8 cellular contexts compared by ENCODE assay signal in the genomic region with DNA sequence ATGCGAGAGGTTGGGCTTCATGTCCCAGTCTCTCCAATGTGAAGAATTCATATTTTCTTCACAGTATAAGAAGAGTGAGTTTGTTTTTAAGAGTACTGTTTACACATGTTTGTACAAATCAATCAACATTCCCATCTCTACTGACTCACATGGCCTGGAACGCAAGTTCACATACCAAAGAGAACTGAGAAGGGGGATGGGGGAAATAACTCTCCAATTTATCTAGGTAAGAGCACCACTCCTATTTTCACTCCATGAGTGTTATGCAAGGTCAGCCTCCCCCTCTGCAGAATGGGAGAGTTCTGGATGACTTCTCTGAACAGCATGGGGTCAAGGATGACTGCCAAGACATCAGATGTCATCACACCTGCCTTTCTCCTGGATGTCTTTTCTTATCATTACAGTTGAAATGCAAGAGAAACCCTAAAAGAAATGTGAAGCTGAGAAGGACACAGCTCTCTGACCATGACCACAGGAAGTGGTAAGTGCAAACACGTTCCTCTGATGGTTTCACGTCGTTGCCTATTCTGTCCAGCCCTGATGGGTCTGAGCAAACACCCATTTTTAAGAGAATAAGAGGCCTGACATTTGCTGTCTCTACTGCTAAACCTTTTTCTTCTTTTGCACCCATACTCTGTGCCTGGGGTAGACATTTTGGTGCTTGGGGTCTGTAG.
DNase-seq lines count a peak whose midpoint lies in the region; ATAC-seq and TF ChIP-seq lines count a peak whose summit lies in the region.
"Had no signal": no experiment of that assay in that cellular context is flagged by ENCODE, and none has a peak within 500 bp of the region (broad histone marks: within the 10 kb centered on the region; RNA-seq: fewer than 3 reads in every experiment).

No MANE protein-coding gene starts in this region.

- no peaks in the 10 kb centered on the region for H3K27me3 ChIP-seq in body of pancreas

- H3K27ac Mint-ChIP-seq in type B pancreatic cell: peak overlapping the region; percentile 70
- H3K27ac Mint-ChIP-seq: activated B cell treated with CpG ODN at 0.5 μM for 24 hours had no signal

- peaks cover 60% of the 10 kb centered on the region for H3K4me1 ChIP-seq in body of pancreas

- DNase-seq in body of pancreas (peak in 1 of 4 donors; percentile 22), type B pancreatic cell (ENCODE audit: extremely low spot score, unreplicated experiment) (no peak), AG08395 (ENCODE audit: low spot score) (no peak)
- no peak for DNase-seq in activated effector memory CD4-positive, alpha-beta T cell treated with Interleukin-2 at 50 U/mL for 16 hours
- DNase-seq in stimulated activated naive CD4-positive, alpha-beta T cell treated with Interleukin-2 at 50 U/mL for 16 hours (lab: John Stamatoyannopoulos, UW): no peak
- DNase-seq: activated B cell treated with CpG ODN at 0.5 μM for 24 hours had no signal

- ATAC-seq in GM19397 (IDR thresholded peaks at IDR 0.05; ENCODE audit: unreplicated experiment) (peak; percentile 62), HG03108 (IDR thresholded peaks at IDR 0.05; ENCODE audit: unreplicated experiment) (peak; percentile 70), body of pancreas (peak; percentile 74)

- TF ChIP-seq POLR2A in body of pancreas (IDR thresholded peaks at IDR 0.05): no peak

- H3K36me3 ChIP-seq in body of pancreas (replicated peaks in 1 of 2; ENCODE audit: insufficient read depth in 1 of 2, low read depth in 2 of 2): no peaks in the 10 kb centered on the region

- no peak overlapping the region for H3K4me3 ChIP-seq in body of pancreas

- H3K4me1 Mint-ChIP-seq in type B pancreatic cell (ENCODE audit: unreplicated experiment): peaks cover 20% of the 10 kb centered on the region

- no peaks in the 10 kb centered on the region for H3K9me3 ChIP-seq in body of pancreas

- peak overlapping the region; percentile 16 to 67 (median 62) for H3K27ac ChIP-seq in body of pancreas

- no peaks in the 10 kb centered on the region for H3K27me3 Mint-ChIP-seq in type B pancreatic cell
- H3K27me3 Mint-ChIP-seq: activated B cell treated with CpG ODN at 0.5 μM for 24 hours had no signal

- peak overlapping the region; percentile 11 for H3K4me3 Mint-ChIP-seq in type B pancreatic cell
- H3K4me3 Mint-ChIP-seq: activated B cell treated with CpG ODN at 0.5 μM for 24 hours had no signal

- no peak for TF ChIP-seq CTCF in body of pancreas (IDR thresholded peaks at IDR 0.05)
- no peak for TF ChIP-seq CTCF in type B pancreatic cell (conservative IDR thresholded peaks at IDR 0.05)

- intact Hi-C loops in body of pancreas (cut with DNase I): no loop called here

- H3K36me3 Mint-ChIP-seq in type B pancreatic cell: no peaks in the 10 kb centered on the region

- H3K9me3 Mint-ChIP-seq in type B pancreatic cell: no peaks in the 10 kb centered on the region
- H3K9me3 Mint-ChIP-seq: activated B cell treated with CpG ODN at 0.5 μM for 24 hours had no signal

- 57 to 60% methylated on average over 5 of the region's 5 CpGs for WGBS in body of pancreas, 2 donors
